ENCODE assay signal across 1 cellular context in the genomic region with DNA sequence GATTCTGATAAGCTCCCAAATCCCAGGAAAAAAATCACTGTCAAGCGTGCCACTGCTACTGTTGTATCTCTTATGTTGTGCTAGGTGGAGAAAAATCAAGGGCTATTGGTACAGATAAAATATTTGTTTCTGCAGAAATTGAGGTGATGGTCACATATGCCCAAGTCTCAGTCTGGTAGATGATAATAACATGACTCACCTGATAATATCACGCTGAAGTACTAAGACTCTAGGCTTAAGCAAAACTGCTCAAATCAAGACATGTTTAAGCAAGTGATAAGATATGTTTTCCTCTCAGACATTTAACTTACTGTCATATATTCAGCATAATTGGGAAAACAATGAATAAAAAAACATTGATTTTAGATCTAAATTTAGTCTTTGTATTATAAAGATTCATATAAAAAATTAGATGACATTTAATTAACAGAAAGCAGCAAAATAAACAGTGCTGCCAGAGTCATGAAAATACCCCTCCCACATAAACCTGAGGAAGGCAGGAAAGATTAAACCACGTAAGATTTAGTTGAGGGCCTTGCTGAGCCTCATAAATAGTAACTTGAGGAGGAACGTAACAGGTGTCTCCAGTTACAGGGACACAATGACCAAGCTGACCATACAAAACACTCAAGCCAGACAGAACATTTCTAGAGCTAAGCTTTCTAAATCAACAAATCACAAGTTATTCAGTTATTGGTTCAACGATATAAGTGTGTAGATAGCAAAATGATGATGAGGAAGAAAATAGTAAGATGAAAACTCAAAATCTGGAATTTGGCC.
TF ChIP-seq lines count a peak whose summit lies in the region.

No MANE protein-coding gene starts in this region.

TF ChIP-seq in GM23338, 12 proteins besides CTCF, POLR2A, EP300 and RAD21 (continued from another document):
- TF ChIP-seq, protein P1, sequence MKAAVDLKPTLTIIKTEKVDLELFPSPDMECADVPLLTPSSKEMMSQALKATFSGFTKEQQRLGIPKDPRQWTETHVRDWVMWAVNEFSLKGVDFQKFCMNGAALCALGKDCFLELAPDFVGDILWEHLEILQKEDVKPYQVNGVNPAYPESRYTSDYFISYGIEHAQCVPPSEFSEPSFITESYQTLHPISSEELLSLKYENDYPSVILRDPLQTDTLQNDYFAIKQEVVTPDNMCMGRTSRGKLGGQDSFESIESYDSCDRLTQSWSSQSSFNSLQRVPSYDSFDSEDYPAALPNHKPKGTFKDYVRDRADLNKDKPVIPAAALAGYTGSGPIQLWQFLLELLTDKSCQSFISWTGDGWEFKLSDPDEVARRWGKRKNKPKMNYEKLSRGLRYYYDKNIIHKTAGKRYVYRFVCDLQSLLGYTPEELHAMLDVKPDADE (IDR thresholded peaks at IDR 0.05) = no peak
- TF ChIP-seq STAT1 (IDR thresholded peaks at IDR 0.05; ENCODE audit: unreplicated experiment) = no peak
- TF ChIP-seq, protein P2, sequence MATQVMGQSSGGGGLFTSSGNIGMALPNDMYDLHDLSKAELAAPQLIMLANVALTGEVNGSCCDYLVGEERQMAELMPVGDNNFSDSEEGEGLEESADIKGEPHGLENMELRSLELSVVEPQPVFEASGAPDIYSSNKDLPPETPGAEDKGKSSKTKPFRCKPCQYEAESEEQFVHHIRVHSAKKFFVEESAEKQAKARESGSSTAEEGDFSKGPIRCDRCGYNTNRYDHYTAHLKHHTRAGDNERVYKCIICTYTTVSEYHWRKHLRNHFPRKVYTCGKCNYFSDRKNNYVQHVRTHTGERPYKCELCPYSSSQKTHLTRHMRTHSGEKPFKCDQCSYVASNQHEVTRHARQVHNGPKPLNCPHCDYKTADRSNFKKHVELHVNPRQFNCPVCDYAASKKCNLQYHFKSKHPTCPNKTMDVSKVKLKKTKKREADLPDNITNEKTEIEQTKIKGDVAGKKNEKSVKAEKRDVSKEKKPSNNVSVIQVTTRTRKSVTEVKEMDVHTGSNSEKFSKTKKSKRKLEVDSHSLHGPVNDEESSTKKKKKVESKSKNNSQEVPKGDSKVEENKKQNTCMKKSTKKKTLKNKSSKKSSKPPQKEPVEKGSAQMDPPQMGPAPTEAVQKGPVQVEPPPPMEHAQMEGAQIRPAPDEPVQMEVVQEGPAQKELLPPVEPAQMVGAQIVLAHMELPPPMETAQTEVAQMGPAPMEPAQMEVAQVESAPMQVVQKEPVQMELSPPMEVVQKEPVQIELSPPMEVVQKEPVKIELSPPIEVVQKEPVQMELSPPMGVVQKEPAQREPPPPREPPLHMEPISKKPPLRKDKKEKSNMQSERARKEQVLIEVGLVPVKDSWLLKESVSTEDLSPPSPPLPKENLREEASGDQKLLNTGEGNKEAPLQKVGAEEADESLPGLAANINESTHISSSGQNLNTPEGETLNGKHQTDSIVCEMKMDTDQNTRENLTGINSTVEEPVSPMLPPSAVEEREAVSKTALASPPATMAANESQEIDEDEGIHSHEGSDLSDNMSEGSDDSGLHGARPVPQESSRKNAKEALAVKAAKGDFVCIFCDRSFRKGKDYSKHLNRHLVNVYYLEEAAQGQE (IDR thresholded peaks at IDR 0.05; ENCODE audit: unreplicated experiment) = no peak
